8 cellular contexts compared by ENCODE assay signal in genomic region chr12:2582631-2583616, GRCh38.
A peak's percentile ranks its signal among the peaks of the same experiment; 100 is the strongest.
DNase-seq lines count a peak whose midpoint lies in the region; ATAC-seq and TF ChIP-seq lines count a peak whose summit lies in the region.

No MANE protein-coding gene starts in this region.

- peaks cover 21% of the 10 kb centered on the region for H3K4me1 Mint-ChIP-seq in osteocyte (ENCODE audit: unreplicated experiment)

- no peaks in the 10 kb centered on the region for H4K20me1 ChIP-seq in BLaER1 treated with 17β-estradiol and CSF1 and Interleukin-3, amounts not matched to agents 10 nM and 100 nM

- 0 out of 20 replicates have a peak overlapping the region, but pooled peaks of 1 of the 10 experiments have one; percentile 15 for H3K4me3 ChIP-seq in BLaER1 treated with 17β-estradiol and CSF1 and Interleukin-3, amounts not matched to agents 10 nM and 100 nM

- H3K27me3 Mint-ChIP-seq in osteocyte (ENCODE audit: unreplicated experiment) = no peaks in the 10 kb centered on the region

- TF ChIP-seq CTCF in osteocyte (IDR thresholded peaks at IDR 0.05) = peak; percentile 96

- ATAC-seq in GM19455 (IDR thresholded peaks at IDR 0.05; ENCODE audit: unreplicated experiment) = no peak

- H3K4me2 ChIP-seq in BLaER1 treated with 17β-estradiol and CSF1 and Interleukin-3, amounts not matched to agents 10 nM and 100 nM = peak overlapping the region; percentile 39 to 84 (median 56)

- peaks cover 14 to 31% (median 22%) of the 10 kb centered on the region in 11 experiments for H3K27me3 ChIP-seq in BLaER1 treated with 17β-estradiol and CSF1 and Interleukin-3, amounts not matched to agents 10 nM and 100 nM

- H3K27ac ChIP-seq in BLaER1 treated with 17β-estradiol and CSF1 and Interleukin-3, amounts not matched to agents 10 nM and 100 nM = no peak overlapping the region

- no peaks in the 10 kb centered on the region for H3K36me3 ChIP-seq in BLaER1 treated with 17β-estradiol and CSF1 and Interleukin-3, amounts not matched to agents 10 nM and 100 nM

- DNase-seq in HCEC 1CT (peak; percentile 25), OCI-M1 (lab: John Stamatoyannopoulos, UW) (peak; percentile 71), globus pallidus (ENCODE audit: low spot score) (peak; percentile 23), osteocyte (ENCODE audit: extremely low spot score, unreplicated experiment) (peak; percentile 87), GOT3 (lab: John Stamatoyannopoulos, UW) (no peak)
- peak; percentile 42 for DNase-seq in activated naive CD4-positive, alpha-beta T cell treated with Interleukin-2 at 50 U/mL for 16 hours

- H3K4me1 ChIP-seq in BLaER1 treated with 17β-estradiol and CSF1 and Interleukin-3, amounts not matched to agents 10 nM and 100 nM = peaks cover 6 to 15% (median 12%) of the 10 kb centered on the region in 10 experiments; a peak in 18 of 20 replicates

- H3K36me3 Mint-ChIP-seq in osteocyte (ENCODE audit: unreplicated experiment) = peaks cover 33% of the 10 kb centered on the region

- H3K9me3 Mint-ChIP-seq in osteocyte (ENCODE audit: unreplicated experiment) = no peaks in the 10 kb centered on the region

- H3K9ac ChIP-seq in BLaER1 treated with 17β-estradiol and CSF1 and Interleukin-3, amounts not matched to agents 10 nM and 100 nM = peak overlapping the region in 1 of 11 experiments; percentile 44; a peak in 1 of 22 replicates

- no peak overlapping the region for H3K27ac Mint-ChIP-seq in osteocyte (ENCODE audit: unreplicated experiment)

- H3K4me3 Mint-ChIP-seq in osteocyte (ENCODE audit: unreplicated experiment) = no peak overlapping the region

- no peaks in the 10 kb centered on the region for H3K9me3 ChIP-seq in BLaER1 treated with 17β-estradiol and CSF1 and Interleukin-3, amounts not matched to agents 10 nM and 100 nM (replicated peaks in 1 of 11)
